In the genomic region with DNA sequence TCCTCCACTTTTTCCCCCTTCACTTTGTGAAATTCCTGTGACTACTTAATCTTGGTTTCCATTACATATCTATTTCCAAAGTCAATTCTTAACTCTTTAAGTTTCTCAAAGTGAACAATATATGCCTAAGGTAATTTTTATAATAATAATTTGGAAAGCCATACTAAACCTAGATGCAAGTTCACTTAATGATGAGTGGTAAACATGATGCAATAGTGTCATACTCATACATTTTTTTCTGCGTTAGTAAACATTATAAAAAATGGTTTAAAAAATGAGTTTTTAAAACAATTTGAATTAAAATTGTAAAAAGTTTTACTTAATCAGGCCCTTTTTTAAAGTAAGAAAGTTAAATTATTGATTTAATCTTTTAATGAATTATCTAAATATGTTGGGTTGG, we compare ENCODE assay signal across 28 cellular contexts.
DNase-seq lines count a peak whose midpoint lies in the region; ATAC-seq, FAIRE-seq and TF ChIP-seq lines count a peak whose summit lies in the region.
"Had no signal": no experiment of that assay in that cellular context is flagged by ENCODE, and none has a peak within 500 bp of the region (broad histone marks: within the 10 kb centered on the region; RNA-seq: fewer than 3 reads in every experiment).

No MANE protein-coding gene starts in this region.

- no peak overlapping the region for H2BK120ac ChIP-seq in H9 (ENCODE audit: low read depth, low read length, poor library complexity, severe bottlenecking)

- H3K4me3 ChIP-seq in K562 (no peak overlapping the region), kidney (ENCODE audit: low read length in 2 of 2) (no peak overlapping the region)
- H3K4me3 ChIP-seq: BLaER1, GM12878 had no signal

- peaks cover 0 to 8% (median 6%) of the 10 kb centered on the region in 3 experiments; a peak in 3 of 7 replicates for H3K36me3 Mint-ChIP-seq in H9 (ENCODE audit: insufficient read depth in 1 of 3, low read depth in 3 of 3)
- H3K36me3 Mint-ChIP-seq: CD14-positive monocyte; CD4-positive, alpha-beta memory T cell; CD4-positive, CD25-positive, alpha-beta regulatory T cell; CD8-positive, alpha-beta memory T cell had no signal

- no peak overlapping the region for H4K8ac ChIP-seq in H9 (replicated peaks; ENCODE audit: insufficient read length, low read depth, low read length)

- no TSS peak for BruUV-seq in K562 (replicated peaks; lab: Mats Ljungman, UMichigan)

- ATAC-seq in K562 (no peak), GM19463 (IDR thresholded peaks at IDR 0.05; ENCODE audit: unreplicated experiment) (no peak)
- ATAC-seq: GM12878 had no signal

- no peak overlapping the region for H3K18ac ChIP-seq in H9 (ENCODE audit: insufficient read length, low read depth, low read length)

- H2AFZ ChIP-seq in H9 (ENCODE audit: low read length) (no peak overlapping the region), K562 (ENCODE audit: low read depth, low read length) (no peak overlapping the region)

- no peak overlapping the region for H2BK15ac ChIP-seq in H9 (ENCODE audit: low read depth, low read length)

- no peak overlapping the region for H3K4me3 Mint-ChIP-seq in H9
- H3K4me3 Mint-ChIP-seq: CD14-positive monocyte; CD4-positive, alpha-beta memory T cell; CD4-positive, CD25-positive, alpha-beta regulatory T cell; CD8-positive, alpha-beta memory T cell had no signal

- no peaks in the 10 kb centered on the region for H3K9me1 ChIP-seq in K562 (ENCODE audit: control insufficient read depth, insufficient read depth, low read length)

- H3K27ac Mint-ChIP-seq in H9: peak overlapping the region in 2 of 3 experiments; percentile 20 to 89; a peak in 1 of 7 replicates
- H3K27ac Mint-ChIP-seq: CD14-positive monocyte; CD4-positive, CD25-positive, alpha-beta regulatory T cell; CD8-positive, alpha-beta memory T cell had no signal

- H4K20me1 ChIP-seq in H9 (ENCODE audit: control insufficient read depth, insufficient read depth, insufficient read length) (no peaks in the 10 kb centered on the region), K562 (replicated peaks; ENCODE audit: control insufficient read depth, insufficient read depth, low read length) (no peaks in the 10 kb centered on the region)
- H4K20me1 ChIP-seq: BLaER1 had no signal

- H3K4me2 ChIP-seq in H9 (ENCODE audit: insufficient read depth, insufficient read length, low read length) (no peak overlapping the region), K562 (ENCODE audit: insufficient read depth, low read length) (no peak overlapping the region)
- H3K4me2 ChIP-seq: BLaER1 had no signal

- WGBS in H9 (ENCODE audit: extremely low coverage, insufficient read length, low lambda C conversion rate): no CpG with 5 or more reads among the region's 1 CpG
- 0% methylated on average over 1 of the region's 1 CpG for WGBS in K562 (ENCODE audit: insufficient coverage, low coverage, missing lambda C conversion rate)

- POLR2A ChIA-PET in K562 (lab: Yijun Ruan, JAX): no interaction called here

- no peak overlapping the region for H2BK20ac ChIP-seq in H9 (ENCODE audit: low read depth, low read length, poor library complexity, severe bottlenecking)

- H3K9me3 ChIP-seq in H9 (ENCODE audit: control insufficient read depth, low read depth, low read length) (no peaks in the 10 kb centered on the region), K562 (replicated peaks; ENCODE audit: control insufficient read depth, insufficient read depth, low read depth, low read length) (no peaks in the 10 kb centered on the region; the same call in 1 of the 2 replicates), kidney (ENCODE audit: control insufficient read depth in 1 of 2, low read length in 2 of 2) (no peaks in the 10 kb centered on the region)
- H3K9me3 ChIP-seq: BE2C, BLaER1 had no signal

- H3K27me3 Mint-ChIP-seq in H9 (ENCODE audit: low read depth): no peaks in the 10 kb centered on the region; the same call in 1 of the 2 replicates
- H3K27me3 Mint-ChIP-seq: CD4-positive, alpha-beta memory T cell; CD4-positive, CD25-positive, alpha-beta regulatory T cell had no signal

- H2BK5ac ChIP-seq in H9 (ENCODE audit: insufficient read length, low read length): no peak overlapping the region

- no peak overlapping the region for H3K23ac ChIP-seq in H9 (ENCODE audit: insufficient read length, low read depth, low read length)

- H3K4me1 ChIP-seq in H9 (ENCODE audit: insufficient read depth, low read length) (no peaks in the 10 kb centered on the region), K562 (replicated peaks in 1 of 2; ENCODE audit: control insufficient read depth in 2 of 2, insufficient read depth in 2 of 2, low read length in 2 of 2) (no peaks in the 10 kb centered on the region), kidney (ENCODE audit: control insufficient read depth in 1 of 2, insufficient read depth in 1 of 2, low read depth in 1 of 2, low read length in 2 of 2) (no peaks in the 10 kb centered on the region)
- H3K4me1 ChIP-seq: BE2C, BLaER1 had no signal

- no peak overlapping the region for H3K4ac ChIP-seq in H9 (ENCODE audit: low read depth, low read length)

- TF ChIP-seq RAD21 in K562 (CRISPR knock-in tag; conservative IDR thresholded peaks at IDR 0.05 in 1 of 2, IDR thresholded peaks at IDR 0.05 in 1 of 2): no peak

- no peaks in the 10 kb centered on the region for H3K79me1 ChIP-seq in H9 (ENCODE audit: insufficient read depth, low read depth, low read length, poor library complexity, severe bottlenecking)

- no peak overlapping the region for H3K27ac ChIP-seq in H9 (ENCODE audit: insufficient read length, low read depth, low read length)
- H3K27ac ChIP-seq in K562 (ENCODE audit: extremely low read depth, low read depth, low read length): no peak overlapping the region
- H3K27ac ChIP-seq in kidney (ENCODE audit: low read depth in 2 of 2, low read length in 2 of 2): no peak overlapping the region
- H3K27ac ChIP-seq: BLaER1 had no signal

- no peak overlapping the region for H3T11ph ChIP-seq in H9 (ENCODE audit: low read length)

- in situ Hi-C loops in K562 (cut with MboI): no loop called here

- H3K56ac ChIP-seq in H9 (ENCODE audit: insufficient read length, low read depth, low read length): no peak overlapping the region

- H3K27me3 ChIP-seq in H9 (ENCODE audit: insufficient read depth, low read length) (no peaks in the 10 kb centered on the region), K562 (ENCODE audit: control insufficient read depth in 2 of 2, insufficient read depth in 2 of 2, low read length in 2 of 2) (no peaks in the 10 kb centered on the region)
- H3K27me3 ChIP-seq: BE2C, BLaER1 had no signal

- no peaks in the 10 kb centered on the region for H3K36me3 ChIP-seq in K562 (ENCODE audit: control insufficient read depth, insufficient read depth, low read length)
- H3K36me3 ChIP-seq in kidney (ENCODE audit: control insufficient read depth in 1 of 2, insufficient read depth in 2 of 2, low read length in 2 of 2): no peaks in the 10 kb centered on the region
- H3K36me3 ChIP-seq: BE2C, BLaER1 had no signal

- intact Hi-C loops in K562 (cut with micrococcal nuclease) (no loop called here), kidney (cut with DNase I) (no loop called here)

- DNase-seq in H9 (no peak), HCEC 1CT (peak; percentile 3), K562 (ENCODE audit: extremely low read depth in 1 of 4, low spot score in 3 of 4) (no peak), kidney (no peak), mesenteric fat pad (ENCODE audit: low spot score) (no peak)
- DNase-seq in activated CD4-positive, alpha-beta T cell treated with anti-CD3 and anti-CD28 coated beads, Interleukin-2, amount 50 U/mL, for 48 hours: no peak
- DNase-seq: 8988T; ACHN; BE2C; C1 segment of cervical spinal cord; CD4-positive, alpha-beta memory T cell; CD4-positive, CD25-positive, alpha-beta regulatory T cell; CD8-positive, alpha-beta memory T cell; COR-L47; DMS 273 treated with DMSO at 0.1 percent for 48 hours; DMS153; DMS53; DMS79; DND-41; EL; GDM1 had no signal

- TF ChIP-seq POLR2A in K562 (conservative IDR thresholded peaks at IDR 0.05): no peak

- no peak overlapping the region for H4K91ac ChIP-seq in H9 (ENCODE audit: insufficient read length, low read depth, low read length)

- no peak overlapping the region for H2BK12ac ChIP-seq in H9 (ENCODE audit: insufficient read length, low read depth, low read length)

- H3K9ac ChIP-seq in H9 (ENCODE audit: extremely low read depth, insufficient read length, low read length) (no peak overlapping the region), K562 (ENCODE audit: insufficient read depth in 1 of 2, low read depth in 2 of 2, low read length in 2 of 2) (no peak overlapping the region), kidney (ENCODE audit: low read length in 2 of 2) (no peak overlapping the region)
- H3K9ac ChIP-seq: BLaER1 had no signal

- FAIRE-seq in K562 (lab: Jason Lieb, UNC) (no peak), kidney (lab: Jason Lieb, UNC) (peak; percentile 76)
- FAIRE-seq: A204.1, GM12878, GM12892, GM18507 had no signal

- H3K9me3 Mint-ChIP-seq in H9: peaks cover under 1 to 14% of the 10 kb centered on the region in 2 experiments; a peak in 4 of 5 replicates

- H3K4me1 Mint-ChIP-seq in H9: peaks cover 7% of the 10 kb centered on the region in 2 experiments
- H3K4me1 Mint-ChIP-seq: CD14-positive monocyte; CD4-positive, alpha-beta memory T cell; CD4-positive, CD25-positive, alpha-beta regulatory T cell; CD8-positive, alpha-beta memory T cell had no signal

- no peak overlapping the region for H4K5ac ChIP-seq in H9 (ENCODE audit: insufficient read length, low read depth, low read length)

- TF ChIP-seq CTCF in H9 (conservative IDR thresholded peaks at IDR 0.05): no peak
- no peak for TF ChIP-seq CTCF in K562 (IDR thresholded peaks at IDR 0.05 in 2 of 3, conservative IDR thresholded peaks at IDR 0.05 in 1 of 3; ENCODE audit: insufficient read depth in 2 of 3, low read depth in 1 of 3, low read length in 3 of 3)
- no peak for TF ChIP-seq CTCF in kidney (IDR thresholded peaks at IDR 0.05; ENCODE audit: borderline replicate concordance, extremely low read depth, insufficient read depth)

- TF ChIP-seq EP300 in K562 (IDR thresholded peaks at IDR 0.05; ENCODE audit: low read length): no peak

- no peaks in the 10 kb centered on the region for H3K79me2 ChIP-seq in H9 (ENCODE audit: insufficient read depth, low read length)
- H3K79me2 ChIP-seq in K562 (ENCODE audit: control insufficient read depth, insufficient read depth, low read length): no peaks in the 10 kb centered on the region

- H2AK5ac ChIP-seq in H9 (ENCODE audit: insufficient read length, low read length): no peak overlapping the region

- CTCF ChIA-PET in K562 (lab: Yijun Ruan, JAX; ENCODE audit: low intra/inter-chr PET ratio): no interaction called here

- H3K14ac ChIP-seq in H9 (ENCODE audit: insufficient read depth, low read length): no peak overlapping the region

- no peaks in the 10 kb centered on the region for H3K23me2 ChIP-seq in H9 (ENCODE audit: insufficient read length, low read depth, low read length, poor library complexity, severe bottlenecking)

TF ChIP-seq in K562, 482 proteins besides CTCF, POLR2A, EP300 and RAD21 (continues in another document):
- TF ChIP-seq CEBPG (CRISPR knock-in tag; IDR thresholded peaks at IDR 0.05): no peak
- TF ChIP-seq CEBPG (tag; conservative IDR thresholded peaks at IDR 0.05 in 1 of 2, IDR thresholded peaks at IDR 0.05 in 1 of 2): peak in 1 of 2 experiments; percentile 61; a peak in 2 of 4 replicates
- TF ChIP-seq U2AF2 (optimal IDR thresholded peaks at IDR 0.05; ENCODE audit: low read depth, low read length): no peak
